8 cellular contexts compared by ENCODE assay signal in genomic region chr4:80070880-80071620, GRCh38. TPM values are rescaled to one million over a fixed set of nuclear protein-coding genes. Genes with fewer than 3 reads are reported as not detected.
DNase-seq lines count a peak whose midpoint lies in the region; ATAC-seq, FAIRE-seq and TF ChIP-seq lines count a peak whose summit lies in the region.

No MANE protein-coding gene starts in this region.

- peaks cover 45% of the 10 kb centered on the region for H3K36me3 Mint-ChIP-seq in T-helper 1 cell treated with Interleukin-12 subunit alpha and Interleukin-12 subunit beta and Interleukin-4 antibody, amounts not matched to agents 30 μg/mL and 1 μg/mL, for 36 hours (ENCODE audit: low read depth)
- peaks cover 14% of the 10 kb centered on the region for H3K36me3 Mint-ChIP-seq in activated naive CD8-positive, alpha-beta T cell treated with anti-CD3 and anti-CD28 coated beads for 36 hours

- no peaks in the 10 kb centered on the region for H3K36me3 ChIP-seq in kidney (ENCODE audit: control insufficient read depth in 1 of 2, insufficient read depth in 2 of 2, low read length in 2 of 2)
- H3K36me3 ChIP-seq in subcutaneous abdominal adipose tissue (ENCODE audit: control insufficient read depth in 5 of 5, insufficient read depth in 5 of 5, low read length in 5 of 5) = peaks cover 6 to 13% (median 11%) of the 10 kb centered on the region in 5 donors

- H3K9ac ChIP-seq in kidney (ENCODE audit: low read length in 2 of 2) (no peak overlapping the region), subcutaneous abdominal adipose tissue (ENCODE audit: low read length in 5 of 5) (peak overlapping the region; percentile 78 to 93 (median 89))

- no peak for TF ChIP-seq CTCF in kidney (IDR thresholded peaks at IDR 0.05; ENCODE audit: borderline replicate concordance, extremely low read depth, insufficient read depth)

- no peaks in the 10 kb centered on the region for H3K9me3 Mint-ChIP-seq in T-helper 1 cell treated with Interleukin-12 subunit alpha and Interleukin-12 subunit beta and Interleukin-4 antibody, amounts not matched to agents 30 μg/mL and 1 μg/mL, for 36 hours
- H3K9me3 Mint-ChIP-seq in activated naive CD8-positive, alpha-beta T cell treated with anti-CD3 and anti-CD28 coated beads for 36 hours = no peaks in the 10 kb centered on the region

- peaks cover 63% of the 10 kb centered on the region for H3K4me1 Mint-ChIP-seq in T-helper 1 cell treated with Interleukin-12 subunit alpha and Interleukin-12 subunit beta and Interleukin-4 antibody, amounts not matched to agents 30 μg/mL and 1 μg/mL, for 36 hours (ENCODE audit: low read depth)
- peaks cover 56% of the 10 kb centered on the region for H3K4me1 Mint-ChIP-seq in activated naive CD8-positive, alpha-beta T cell treated with anti-CD3 and anti-CD28 coated beads for 36 hours

- intact Hi-C loops in kidney (cut with DNase I) = no loop called here

- FAIRE-seq in kidney (lab: Jason Lieb, UNC) = no peak

- H3K27me3 Mint-ChIP-seq in T-helper 1 cell treated with Interleukin-12 subunit alpha and Interleukin-12 subunit beta and Interleukin-4 antibody, amounts not matched to agents 30 μg/mL and 1 μg/mL, for 36 hours (ENCODE audit: low read depth) = no peaks in the 10 kb centered on the region
- H3K27me3 Mint-ChIP-seq in activated naive CD8-positive, alpha-beta T cell treated with anti-CD3 and anti-CD28 coated beads for 36 hours = no peaks in the 10 kb centered on the region

- DNase-seq in T-helper 1 cell (no peak), kidney (no peak), NCI-H1417 treated with DMSO at 0.1 percent for 48 hours (lab: John Stamatoyannopoulos, UW) (no peak)
- no peak for DNase-seq in activated naive CD8-positive, alpha-beta T cell treated with anti-CD3 and anti-CD28 coated beads for 36 hours

- no peaks in the 10 kb centered on the region for H3K27me3 ChIP-seq in subcutaneous abdominal adipose tissue (ENCODE audit: control insufficient read depth in 5 of 5, insufficient read depth in 4 of 5, low read length in 5 of 5)

- H3K9me3 ChIP-seq in kidney (ENCODE audit: control insufficient read depth in 1 of 2, low read length in 2 of 2) = no peaks in the 10 kb centered on the region
- H3K9me3 ChIP-seq in subcutaneous abdominal adipose tissue (ENCODE audit: control insufficient read depth in 5 of 5, low read length in 5 of 5) = no peaks in the 10 kb centered on the region

- peak overlapping the region; percentile 92 for H3K27ac Mint-ChIP-seq in T-helper 1 cell treated with Interleukin-12 subunit alpha and Interleukin-12 subunit beta and Interleukin-4 antibody, amounts not matched to agents 30 μg/mL and 1 μg/mL, for 36 hours
- H3K27ac Mint-ChIP-seq in activated naive CD8-positive, alpha-beta T cell treated with anti-CD3 and anti-CD28 coated beads for 36 hours = no peak overlapping the region

- H3K4me1 ChIP-seq in kidney (ENCODE audit: control insufficient read depth in 1 of 2, insufficient read depth in 1 of 2, low read depth in 1 of 2, low read length in 2 of 2) = peaks cover 0 to 7% of the 10 kb centered on the region in 2 donors
- peaks cover 0 to 43% (median 32%) of the 10 kb centered on the region in 5 donors for H3K4me1 ChIP-seq in subcutaneous abdominal adipose tissue (ENCODE audit: control insufficient read depth in 5 of 5, insufficient read depth in 5 of 5, low read length in 5 of 5)

- H3K4me3 Mint-ChIP-seq in T-helper 1 cell treated with Interleukin-12 subunit alpha and Interleukin-12 subunit beta and Interleukin-4 antibody, amounts not matched to agents 30 μg/mL and 1 μg/mL, for 36 hours = peak overlapping the region; percentile 96
- H3K4me3 Mint-ChIP-seq in activated naive CD8-positive, alpha-beta T cell treated with anti-CD3 and anti-CD28 coated beads for 36 hours = peak overlapping the region; percentile 90

- H3K27ac ChIP-seq in kidney (ENCODE audit: low read depth in 2 of 2, low read length in 2 of 2) (peak overlapping the region in 1 of 2 donors; percentile 3), subcutaneous abdominal adipose tissue (ENCODE audit: low read depth, low read length) (peak overlapping the region; percentile 95)

- ATAC-seq in HG02970 (IDR thresholded peaks at IDR 0.05; ENCODE audit: low FRiP score, unreplicated experiment) (no peak), HG03571 (IDR thresholded peaks at IDR 0.05; ENCODE audit: unreplicated experiment) (no peak)

- H3K4me3 ChIP-seq in kidney (ENCODE audit: low read length in 2 of 2) = peak overlapping the region; percentile 77 to 81
- H3K4me3 ChIP-seq in subcutaneous abdominal adipose tissue (ENCODE audit: low read depth in 1 of 5, low read length in 5 of 5) = peak overlapping the region; percentile 75 to 99 (median 94)

RNA-seq across cellular contexts. Expression of gene ANTXR2, which starts 2.0 kb away (rescaled TPM):
- total RNA-seq in activated naive CD8-positive, alpha-beta T cell treated with anti-CD3 and anti-CD28 coated beads for 36 hours = 1 to 10 TPM; 1.5 to 2.0 TPM
- total RNA-seq in kidney = 33.1 TPM
- polyA plus RNA-seq in kidney (ENCODE audit: insufficient read depth, low read depth, low replicate concordance) = 10.6 TPM

Comparison
In these comparisons a context has a peak if more than half of its experiments do, and no peak if none do; other contexts are left out.
1. H3K9ac ChIP-seq: peak in subcutaneous abdominal adipose tissue (5 of 5); none in kidney (0 of 2).
2. RNA of gene ANTXR2, which starts 2.0 kb away (total RNA-seq): 33.1 TPM in kidney (single experiment); 1.5 to 2.0 TPM in activated naive CD8-positive, alpha-beta T cell treated with anti-CD3 and anti-CD28 coated beads for 36 hours; every median in the first group is over 10 times any median in the second.